ENCODE assay signal across 8 cellular contexts in genomic region chr3:128488636-128488994, GRCh38. TPM values are rescaled to one million over a fixed set of nuclear protein-coding genes. Genes with fewer than 3 reads are reported as not detected.
DNase-seq lines count a peak whose midpoint lies in the region; ATAC-seq and TF ChIP-seq lines count a peak whose summit lies in the region.

No MANE protein-coding gene starts in this region.

- no peak for DNase-seq in CD8-positive, alpha-beta memory T cell
- DNase-seq in LNCaP clone FGC (ENCODE audit: low read depth) (no peak), caudate nucleus (lab: John Stamatoyannopoulos, UW) (no peak), natural killer cell (no peak), RKO (ENCODE audit: low spot score) (no peak), KG1 (lab: John Stamatoyannopoulos, UW) (no peak), 8988T (no peak)

- POLR2A ChIA-PET in CD8-positive, alpha-beta memory T cell (lab: Charles Lee): no interaction called here

- intact Hi-C loops in natural killer cell (cut with micrococcal nuclease): no loop called here

- CTCF ChIA-PET in CD8-positive, alpha-beta memory T cell (lab: Charles Lee): no interaction called here

- no peak for TF ChIP-seq CTCF in LNCaP clone FGC (IDR thresholded peaks at IDR 0.05; ENCODE audit: control insufficient read depth, extremely low read depth, insufficient read depth)
- TF ChIP-seq CTCF in natural killer cell (IDR thresholded peaks at IDR 0.05): no peak

- no peaks in the 10 kb centered on the region for H3K9me3 ChIP-seq in CD8-positive, alpha-beta memory T cell (ENCODE audit: low read length)

- peaks cover 69% of the 10 kb centered on the region for H3K27me3 ChIP-seq in CD8-positive, alpha-beta memory T cell (ENCODE audit: insufficient read depth, low read length, poor library complexity, severe bottlenecking)

- peak overlapping the region in 6 of 7 donors; percentile 68 to 85 (median 74) for H3K4me3 Mint-ChIP-seq in CD8-positive, alpha-beta memory T cell
- peak overlapping the region; percentile 68 for H3K4me3 Mint-ChIP-seq in natural killer cell

- no peaks in the 10 kb centered on the region for H3K36me3 Mint-ChIP-seq in CD8-positive, alpha-beta memory T cell
- no peaks in the 10 kb centered on the region for H3K36me3 Mint-ChIP-seq in natural killer cell

- ATAC-seq in natural killer cell: peak in 1 of 3 donors; percentile 23
- no peak for ATAC-seq in HG03442 (IDR thresholded peaks at IDR 0.05; ENCODE audit: unreplicated experiment)

- peak overlapping the region; percentile 37 for H3K4me3 ChIP-seq in CD8-positive, alpha-beta memory T cell (ENCODE audit: low read length)
- peak overlapping the region; percentile 94 for H3K4me3 ChIP-seq in LNCaP clone FGC (ENCODE audit: low read depth, low read length)

- peaks cover 62 to 64% of the 10 kb centered on the region in 2 donors for H3K27me3 Mint-ChIP-seq in CD8-positive, alpha-beta memory T cell
- H3K27me3 Mint-ChIP-seq in natural killer cell (ENCODE audit: low read depth in 2 of 2): peaks cover 36 to 69% of the 10 kb centered on the region in 2 donors

- H3K36me3 ChIP-seq in CD8-positive, alpha-beta memory T cell (ENCODE audit: insufficient read depth, low read length): no peaks in the 10 kb centered on the region

- peak overlapping the region; percentile 76 for H3K27ac ChIP-seq in CD8-positive, alpha-beta memory T cell (ENCODE audit: low read depth, low read length)
- H3K27ac ChIP-seq in caudate nucleus (ENCODE audit: low read depth, low read length): peak overlapping the region; percentile 36

- peaks cover 34% of the 10 kb centered on the region for H3K4me1 ChIP-seq in CD8-positive, alpha-beta memory T cell (ENCODE audit: insufficient read depth, low read length)

- H3K27ac Mint-ChIP-seq in CD8-positive, alpha-beta memory T cell: peak overlapping the region in 1 of 8 donors; percentile 34
- H3K27ac Mint-ChIP-seq in natural killer cell: peak overlapping the region in 1 of 2 donors; percentile 33

- H3K9me3 Mint-ChIP-seq in CD8-positive, alpha-beta memory T cell: no peaks in the 10 kb centered on the region
- no peaks in the 10 kb centered on the region for H3K9me3 Mint-ChIP-seq in natural killer cell

- peaks cover 13 to 62% (median 30%) of the 10 kb centered on the region in 3 donors for H3K4me1 Mint-ChIP-seq in CD8-positive, alpha-beta memory T cell
- H3K4me1 Mint-ChIP-seq in natural killer cell: peaks cover 12 to 36% of the 10 kb centered on the region in 2 donors

RNA-seq across cellular contexts. Expression of gene GATA2, which starts 4.4 kb away (rescaled TPM):
- not detected for total RNA-seq in CD8-positive, alpha-beta memory T cell
- not detected for polyA plus RNA-seq in CD8-positive, alpha-beta memory T cell
- 100 to 1,000 TPM in 1 of 3 donors, 1 to 10 TPM in 1, under 1 TPM in 1; 0.92 to 225 (median 8.4) TPM for total RNA-seq in natural killer cell

RNA-seq across cellular contexts. Expression of gene DNAJB8, which starts 21.9 kb away (rescaled TPM):
- total RNA-seq in CD8-positive, alpha-beta memory T cell: not detected
- polyA plus RNA-seq in CD8-positive, alpha-beta memory T cell: not detected
- not detected for total RNA-seq in natural killer cell
